Comparison of ENCODE assay signal across 20 cellular contexts in the genomic region with DNA sequence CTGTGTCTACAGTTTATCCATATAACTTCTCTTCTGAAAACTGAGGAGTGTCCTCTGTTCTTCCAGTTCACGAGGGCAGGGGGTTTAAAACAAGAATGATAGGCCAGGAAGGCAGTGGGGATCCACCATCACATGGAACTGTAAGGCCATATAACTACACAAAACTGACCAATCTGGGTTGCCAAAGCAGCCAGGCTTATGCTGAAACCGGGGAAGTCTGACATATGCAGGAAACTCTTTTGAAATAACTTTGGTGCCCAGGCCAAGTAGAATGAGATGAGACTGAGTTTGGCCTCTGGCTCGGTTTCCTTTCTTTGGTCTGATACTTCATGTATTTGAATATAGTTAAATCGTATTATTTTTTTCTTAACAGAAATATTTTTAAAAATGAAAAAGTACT. TPM values are rescaled to one million over a fixed set of nuclear protein-coding genes. Genes with fewer than 3 reads are reported as not detected.
A peak's percentile ranks its signal among the peaks of the same experiment; 100 is the strongest.
DNase-seq lines count a peak whose midpoint lies in the region; ATAC-seq, FAIRE-seq and TF ChIP-seq lines count a peak whose summit lies in the region.
"Had no signal": no experiment of that assay in that cellular context is flagged by ENCODE, and none has a peak within 500 bp of the region (broad histone marks: within the 10 kb centered on the region; RNA-seq: fewer than 3 reads in every experiment).

No MANE protein-coding gene starts in this region.

- no peak overlapping the region for H3K4me3 Mint-ChIP-seq in activated CD8-positive, alpha-beta memory T cell treated with anti-CD3 and anti-CD28 coated beads, Interleukin-2, amount 10 ng/mL, durations not matched to agents 7 days and 5 days
- H3K4me3 Mint-ChIP-seq: HFFc6, IgD-negative memory B cell had no signal

- no peaks in the 10 kb centered on the region for H3K4me1 Mint-ChIP-seq in activated CD8-positive, alpha-beta memory T cell treated with anti-CD3 and anti-CD28 coated beads, Interleukin-2, amount 10 ng/mL, durations not matched to agents 7 days and 5 days

- BruUV-seq in HepG2 (replicated peaks; lab: Mats Ljungman, UMichigan): TSS peak; percentile 20

- no peak for TF ChIP-seq POLR2A in HepG2 (IDR thresholded peaks at IDR 0.05; ENCODE audit: insufficient read depth in 1 of 2, low read depth in 2 of 2, low read length in 2 of 2)
- TF ChIP-seq POLR2A in esophagus squamous epithelium (IDR thresholded peaks at IDR 0.05): no peak
- no peak for TF ChIP-seq POLR2A in uterus (IDR thresholded peaks at IDR 0.05)

- peak; percentile 12 for DNase-seq in activated CD8-positive, alpha-beta memory T cell treated with anti-CD3 and anti-CD28 coated beads, Interleukin-2, amount 50 U/mL, for 48 hours
- no peak for DNase-seq in activated CD8-positive, alpha-beta memory T cell treated with anti-CD3 and anti-CD28 coated beads, Interleukin-2, amount 10 ng/mL, durations not matched to agents 7 days and 5 days
- DNase-seq in SKM-1 (lab: John Stamatoyannopoulos, UW; ENCODE audit: unreplicated experiment): peak; percentile 64
- DNase-seq in HepG2 (ENCODE audit: low spot score): no peak
- no peak for DNase-seq in esophagus squamous epithelium (lab: John Stamatoyannopoulos, UW)
- DNase-seq in uterus: no peak
- DNase-seq: DMS 273 treated with DMSO at 0.1 percent for 48 hours, GDM1, HFFc6, NCI-H1417 treated with DMSO at 0.1 percent for 48 hours, NCI-H1930, NCI-H2171, NCI-H446, NCI-H69 had no signal

- H3K9me3 Mint-ChIP-seq in activated CD8-positive, alpha-beta memory T cell treated with anti-CD3 and anti-CD28 coated beads, Interleukin-2, amount 10 ng/mL, durations not matched to agents 7 days and 5 days (ENCODE audit: low read depth): no peaks in the 10 kb centered on the region
- H3K9me3 Mint-ChIP-seq: HFFc6, IgD-negative memory B cell had no signal

- no peak overlapping the region for H3K27ac Mint-ChIP-seq in activated CD8-positive, alpha-beta memory T cell treated with anti-CD3 and anti-CD28 coated beads, Interleukin-2, amount 10 ng/mL, durations not matched to agents 7 days and 5 days
- H3K27ac Mint-ChIP-seq: HFFc6, IgD-negative memory B cell had no signal

- H3K27me3 Mint-ChIP-seq in activated CD8-positive, alpha-beta memory T cell treated with anti-CD3 and anti-CD28 coated beads, Interleukin-2, amount 10 ng/mL, durations not matched to agents 7 days and 5 days: no peaks in the 10 kb centered on the region
- H3K27me3 Mint-ChIP-seq: IgD-negative memory B cell had no signal

- H3K79me2 ChIP-seq in HepG2 (ENCODE audit: insufficient read depth, low read length): no peaks in the 10 kb centered on the region

- H3K36me3 Mint-ChIP-seq in activated CD8-positive, alpha-beta memory T cell treated with anti-CD3 and anti-CD28 coated beads, Interleukin-2, amount 10 ng/mL, durations not matched to agents 7 days and 5 days: peaks cover 11% of the 10 kb centered on the region

- H4K20me1 ChIP-seq in HepG2 (ENCODE audit: insufficient read depth, low read length): no peaks in the 10 kb centered on the region

- H3K4me3 ChIP-seq in HepG2 (replicated peaks in 1 of 3; ENCODE audit: insufficient read depth in 1 of 3, low read depth in 2 of 3, low read length in 3 of 3) (no peak overlapping the region), esophagus squamous epithelium (no peak overlapping the region), uterus (no peak overlapping the region)
- H3K4me3 ChIP-seq: BLaER1 treated with 17β-estradiol and CSF1 and Interleukin-3, amounts not matched to agents 10 nM and 100 nM; SJSA1 had no signal

- H3K4me1 ChIP-seq in HepG2 (ENCODE audit: insufficient read depth, low read length) (peaks cover 12% of the 10 kb centered on the region), esophagus squamous epithelium (no peaks in the 10 kb centered on the region), uterus (no peaks in the 10 kb centered on the region)
- H3K4me1 ChIP-seq: BLaER1 treated with 17β-estradiol and CSF1 and Interleukin-3, amounts not matched to agents 10 nM and 100 nM; SJSA1 had no signal

- no peak for FAIRE-seq in HepG2 (lab: Jason Lieb, UNC)
- FAIRE-seq: GM12892 had no signal

- no peaks in the 10 kb centered on the region for H3K9me3 ChIP-seq in HepG2 (ENCODE audit: low read length)
- H3K9me3 ChIP-seq in esophagus squamous epithelium: no peaks in the 10 kb centered on the region
- no peaks in the 10 kb centered on the region for H3K9me3 ChIP-seq in uterus
- H3K9me3 ChIP-seq: BLaER1 treated with 17β-estradiol and CSF1 and Interleukin-3, amounts not matched to agents 10 nM and 100 nM; SJSA1 had no signal

- no peak overlapping the region for H3K9ac ChIP-seq in HepG2 (ENCODE audit: insufficient read depth, low read depth, low read length)
- H3K9ac ChIP-seq: BLaER1 treated with 17β-estradiol and CSF1 and Interleukin-3, amounts not matched to agents 10 nM and 100 nM had no signal

- POLR2A ChIA-PET in HepG2 (lab: Yijun Ruan, JAX): no interaction called here

- no peak for TF ChIP-seq EP300 in HepG2 (IDR thresholded peaks at IDR 0.05; ENCODE audit: low read depth in 2 of 2, low read length in 2 of 2)
- TF ChIP-seq EP300 in HepG2 (CRISPR knock-in tag; IDR thresholded peaks at IDR 0.05; ENCODE audit: borderline replicate concordance): no peak

- CTCF ChIA-PET in activated CD8-positive, alpha-beta memory T cell treated with anti-CD3 and anti-CD28 coated beads, Interleukin-2, amount 10 ng/mL, durations not matched to agents 7 days and 5 days (lab: Charles Lee): no interaction called here
- CTCF ChIA-PET in HepG2 (lab: Yijun Ruan, JAX; ENCODE audit: low intra/inter-chr PET ratio, low total read pairs): no interaction called here

- in situ Hi-C loops in HepG2 (cut with HindIII; ENCODE audit: extremely low pct_ligation_motif_present, low pct_unique_long_range_greater_than_20kb): no loop called here

- no peak overlapping the region for H2AFZ ChIP-seq in HepG2 (ENCODE audit: low read length)

- no peak overlapping the region for H3K4me2 ChIP-seq in HepG2 (ENCODE audit: low read depth, low read length)
- H3K4me2 ChIP-seq: BLaER1 treated with 17β-estradiol and CSF1 and Interleukin-3, amounts not matched to agents 10 nM and 100 nM had no signal

- H3K36me3 ChIP-seq in HepG2 (replicated peaks in 1 of 2; ENCODE audit: control insufficient read depth in 1 of 2, insufficient read depth in 2 of 2, low read length in 2 of 2): peaks cover 18 to 53% of the 10 kb centered on the region in 2 experiments
- peaks cover 12 to 98% (median 20%) of the 10 kb centered on the region in 3 donors for H3K36me3 ChIP-seq in esophagus squamous epithelium
- H3K36me3 ChIP-seq in uterus: no peaks in the 10 kb centered on the region

- H3K27ac ChIP-seq in HepG2 (ENCODE audit: extremely low read length, insufficient read depth, low read length): no peak overlapping the region
- H3K27ac ChIP-seq in esophagus squamous epithelium: no peak overlapping the region
- no peak overlapping the region for H3K27ac ChIP-seq in uterus
- H3K27ac ChIP-seq: BLaER1 treated with 17β-estradiol and CSF1 and Interleukin-3, amounts not matched to agents 10 nM and 100 nM; SJSA1 had no signal

- H3K27me3 ChIP-seq in HepG2 (ENCODE audit: control insufficient read depth in 1 of 2, insufficient read depth in 2 of 2, low read length in 2 of 2) (no peaks in the 10 kb centered on the region), esophagus squamous epithelium (no peaks in the 10 kb centered on the region), uterus (no peaks in the 10 kb centered on the region)
- H3K27me3 ChIP-seq: BLaER1 treated with 17β-estradiol and CSF1 and Interleukin-3, amounts not matched to agents 10 nM and 100 nM; SJSA1 had no signal

- WGBS in HepG2 (ENCODE audit: low lambda C conversion rate): 95% methylated on average over 4 of the region's 4 CpGs
- WGBS in esophagus squamous epithelium, 2 donors: 71 to 77% methylated on average over 4 of the region's 4 CpGs

- no peak for ATAC-seq in activated CD8-positive, alpha-beta memory T cell treated with anti-CD3 and anti-CD28 coated beads, Interleukin-2, amount 10 ng/mL, durations not matched to agents 7 days and 5 days
- ATAC-seq in HepG2 (no peak), HG03139 (IDR thresholded peaks at IDR 0.05; ENCODE audit: unreplicated experiment) (no peak), GM21529 (IDR thresholded peaks at IDR 0.05; ENCODE audit: unreplicated experiment) (no peak)

- intact Hi-C loops in HepG2 (cut with micrococcal nuclease; ENCODE audit: unreplicated experiment) (no loop called here), esophagus squamous epithelium (cut with DNase I) (no loop called here), uterus (cut with DNase I; ENCODE audit: low total_unique reads) (no loop called here)

- TF ChIP-seq CTCF in HepG2 (CRISPR knock-in tag; IDR thresholded peaks at IDR 0.05): no peak
- TF ChIP-seq CTCF in esophagus squamous epithelium (IDR thresholded peaks at IDR 0.05): no peak
- TF ChIP-seq CTCF in uterus (IDR thresholded peaks at IDR 0.05): no peak

- no peak for TF ChIP-seq RAD21 in HepG2 (CRISPR knock-in tag; IDR thresholded peaks at IDR 0.05)

RNA-seq across cellular contexts. Expression of gene ATF1, which starts 18.0 kb away (rescaled TPM):
- total RNA-seq in activated CD8-positive, alpha-beta memory T cell treated with anti-CD3 and anti-CD28 coated beads, Interleukin-2, amount 10 ng/mL, durations not matched to agents 7 days and 5 days: 10 to 100 TPM; 29.4 to 44.0 TPM
- total RNA-seq in HepG2 (2016; rRNA removed; fragmentation: Illumina TruSeq; extraction: Trizol) (29.3 and 48.0 TPM in 2 replicates), esophagus squamous epithelium (10 to 100 TPM in 3 of 4 donors, 1 to 10 TPM in 1; 5.5 to 20.4 (median 14.3) TPM), uterus (10 to 100 TPM in 3 of 4 donors, 1 to 10 TPM in 1; 3.8 to 54.2 (median 40.0) TPM)
- total RNA-seq in HepG2 (2016; cell fraction: cytosol; rRNA removed; fragmentation: Illumina TruSeq; extraction: Trizol; ENCODE audit: low read depth): 7.9 and 9.8 TPM in 2 replicates
- 32.7 and 43.1 TPM in 2 replicates for total RNA-seq in HepG2 (2016; cell fraction: insoluble cytoplasmic fraction; rRNA removed; fragmentation: Illumina TruSeq; extraction: Trizol)
- 16.2 and 17.0 TPM in 2 replicates for total RNA-seq in HepG2 (2016; cell fraction: membrane; rRNA removed; fragmentation: Illumina TruSeq; extraction: Trizol)
- total RNA-seq in HepG2 (2016; cell fraction: nucleus; rRNA removed; fragmentation: Illumina TruSeq; extraction: Trizol): 13.7 and 14.8 TPM in 2 replicates
- 40.1 and 52.0 TPM in 2 replicates for polyA plus RNA-seq in HepG2 (2011; rRNA removed)
- polyA plus RNA-seq in HepG2 (2011; cell fraction: cytosol; rRNA removed): 18.8 and 23.8 TPM in 2 replicates
- polyA plus RNA-seq in HepG2 (2011; cell fraction: nucleus; rRNA removed): 13.6 and 18.8 TPM in 2 replicates
- polyA plus RNA-seq in HepG2 (2012): 19.1 and 21.2 TPM in 2 replicates
- polyA plus RNA-seq in HepG2 (2016; cell fraction: cytosol; fragmentation: Illumina TruSeq; extraction: Trizol; ENCODE audit: low read depth): 3.8 and 5.5 TPM in 2 replicates
- 50.7 and 55.1 TPM in 2 replicates for polyA plus RNA-seq in HepG2 (2016; cell fraction: insoluble cytoplasmic fraction; fragmentation: Illumina TruSeq; extraction: Trizol; ENCODE audit: low read depth)
- polyA plus RNA-seq in HepG2 (2016; cell fraction: membrane; fragmentation: Illumina TruSeq; extraction: Trizol; ENCODE audit: low read depth): 9.8 and 10.0 TPM in 2 replicates
- 17.9 and 19.4 TPM in 2 replicates for polyA plus RNA-seq in HepG2 (2016; cell fraction: nucleus; fragmentation: Illumina TruSeq; extraction: Trizol; ENCODE audit: insufficient read depth, low read depth)
- polyA minus RNA-seq in HepG2 (2011; rRNA and poly(A)+ RNA removed; ENCODE audit: low replicate concordance): 27.0 and 148 TPM in 2 replicates
- 21.1 and 25.7 TPM in 2 replicates for polyA minus RNA-seq in HepG2 (2011; cell fraction: cytosol; rRNA and poly(A)+ RNA removed)
- 22.0 and 23.3 TPM in 2 replicates for polyA minus RNA-seq in HepG2 (2011; cell fraction: nucleus; rRNA and poly(A)+ RNA removed)

Comparison
In these comparisons a context has a peak if more than half of its experiments do, and no peak if none do; other contexts are left out.
1. DNase-seq: peak in activated CD8-positive, alpha-beta memory T cell treated with anti-CD3 and anti-CD28 coated beads, Interleukin-2, amount 50 U/mL, for 48 hours (single experiment) and SKM-1 (single experiment); none in activated CD8-positive, alpha-beta memory T cell treated with anti-CD3 and anti-CD28 coated beads, Interleukin-2, amount 10 ng/mL, durations not matched to agents 7 days and 5 days (single experiment), HepG2 (single experiment), esophagus squamous epithelium (single experiment) and uterus (0 of 2).